Comparison of ENCODE assay signal across 1 cellular context in genomic region chr14:102683399-102684275, GRCh38.
TF ChIP-seq lines count a peak whose summit lies in the region.

No MANE protein-coding gene starts in this region.

TF ChIP-seq in HepG2, 621 proteins besides CTCF, POLR2A, EP300 and RAD21 (continued from another document and continues in another):
- TF ChIP-seq, protein P1, sequence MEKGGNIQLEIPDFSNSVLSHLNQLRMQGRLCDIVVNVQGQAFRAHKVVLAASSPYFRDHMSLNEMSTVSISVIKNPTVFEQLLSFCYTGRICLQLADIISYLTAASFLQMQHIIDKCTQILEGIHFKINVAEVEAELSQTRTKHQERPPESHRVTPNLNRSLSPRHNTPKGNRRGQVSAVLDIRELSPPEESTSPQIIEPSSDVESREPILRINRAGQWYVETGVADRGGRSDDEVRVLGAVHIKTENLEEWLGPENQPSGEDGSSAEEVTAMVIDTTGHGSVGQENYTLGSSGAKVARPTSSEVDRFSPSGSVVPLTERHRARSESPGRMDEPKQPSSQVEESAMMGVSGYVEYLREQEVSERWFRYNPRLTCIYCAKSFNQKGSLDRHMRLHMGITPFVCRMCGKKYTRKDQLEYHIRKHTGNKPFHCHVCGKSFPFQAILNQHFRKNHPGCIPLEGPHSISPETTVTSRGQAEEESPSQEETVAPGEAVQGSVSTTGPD (CRISPR knock-in tag; IDR thresholded peaks at IDR 0.05), result no peak
- TF ChIP-seq BRD4 (CRISPR knock-in tag; IDR thresholded peaks at IDR 0.05) (no peak), ZSCAN22 (CRISPR knock-in tag; IDR thresholded peaks at IDR 0.05) (no peak), ATF6 (CRISPR knock-in tag; conservative IDR thresholded peaks at IDR 0.05) (no peak), BCLAF1 (IDR thresholded peaks at IDR 0.05) (no peak), SMYD3 (CRISPR knock-in tag; IDR thresholded peaks at IDR 0.05) (0 out of 2 replicates have a peak, but pooled peaks have one; percentile 45), NBN (conservative IDR thresholded peaks at IDR 0.05) (no peak), ZFP91 (CRISPR knock-in tag; IDR thresholded peaks at IDR 0.05; ENCODE audit: borderline replicate concordance) (peak; percentile 80; the same call in 1 of the 2 replicates), ZNF772 (CRISPR knock-in tag; IDR thresholded peaks at IDR 0.05) (no peak), PAF1 (CRISPR knock-in tag; IDR thresholded peaks at IDR 0.05) (no peak), CBFB (CRISPR knock-in tag; IDR thresholded peaks at IDR 0.05) (no peak), BRCA1 (CRISPR knock-in tag; IDR thresholded peaks at IDR 0.05) (no peak), THYN1 (CRISPR knock-in tag; IDR thresholded peaks at IDR 0.05; ENCODE audit: borderline replicate concordance, low read depth) (no peak), ZNF317 (CRISPR knock-in tag; IDR thresholded peaks at IDR 0.05) (peak; percentile 65; the same call in 1 of the 2 replicates), PHB2 (IDR thresholded peaks at IDR 0.05; ENCODE audit: partially characterized antibody) (no peak), TFE3 (CRISPR knock-in tag; IDR thresholded peaks at IDR 0.05) (no peak; the same call in 1 of the 2 replicates), ZNF34 (CRISPR knock-in tag; IDR thresholded peaks at IDR 0.05; ENCODE audit: borderline replicate concordance) (0 out of 2 replicates have a peak, but pooled peaks have one; percentile 33), KDM6A (CRISPR knock-in tag; IDR thresholded peaks at IDR 0.05; ENCODE audit: low read depth) (no peak), ZNF138 (CRISPR knock-in tag; IDR thresholded peaks at IDR 0.05; ENCODE audit: low read depth) (no peak), NPAS2 (CRISPR knock-in tag; IDR thresholded peaks at IDR 0.05; ENCODE audit: borderline replicate concordance) (no peak), ZSCAN21 (CRISPR knock-in tag; IDR thresholded peaks at IDR 0.05; ENCODE audit: borderline replicate concordance) (no peak), SIX1 (CRISPR knock-in tag; IDR thresholded peaks at IDR 0.05; ENCODE audit: borderline replicate concordance) (peak; percentile 8; the same call in 1 of the 2 replicates), TEAD3 (CRISPR knock-in tag; optimal IDR thresholded peaks at IDR 0.05; ENCODE audit: borderline replicate concordance) (peak; percentile 58), ATRX (CRISPR knock-in tag; IDR thresholded peaks at IDR 0.05; ENCODE audit: borderline replicate concordance) (no peak), ETV6 (CRISPR knock-in tag; conservative IDR thresholded peaks at IDR 0.05) (0 out of 2 replicates have a peak, but pooled peaks have one; percentile 28), ZNF546 (CRISPR knock-in tag; conservative IDR thresholded peaks at IDR 0.05) (no peak), SAFB2 (CRISPR knock-in tag; IDR thresholded peaks at IDR 0.05; ENCODE audit: borderline replicate concordance, low read depth) (0 out of 2 replicates have a peak, but pooled peaks have one; percentile 50), RARA (CRISPR knock-in tag; IDR thresholded peaks at IDR 0.05) (0 out of 2 replicates have a peak, but pooled peaks have one; percentile 8), ARHGAP35 (CRISPR knock-in tag; IDR thresholded peaks at IDR 0.05; ENCODE audit: borderline replicate concordance) (no peak), WIZ (CRISPR knock-in tag; IDR thresholded peaks at IDR 0.05) (no peak), RXRB (CRISPR knock-in tag; IDR thresholded peaks at IDR 0.05; ENCODE audit: borderline replicate concordance) (peak; percentile 79), ELF4 (CRISPR knock-in tag; IDR thresholded peaks at IDR 0.05; ENCODE audit: borderline replicate concordance) (no peak), ZNF251 (CRISPR knock-in tag; IDR thresholded peaks at IDR 0.05) (no peak), ERF (CRISPR knock-in tag; IDR thresholded peaks at IDR 0.05) (peak; percentile 18; the same call in 1 of the 2 replicates), ZNF562 (CRISPR knock-in tag; IDR thresholded peaks at IDR 0.05; ENCODE audit: borderline replicate concordance) (no peak)
- TF ChIP-seq, protein P2, sequence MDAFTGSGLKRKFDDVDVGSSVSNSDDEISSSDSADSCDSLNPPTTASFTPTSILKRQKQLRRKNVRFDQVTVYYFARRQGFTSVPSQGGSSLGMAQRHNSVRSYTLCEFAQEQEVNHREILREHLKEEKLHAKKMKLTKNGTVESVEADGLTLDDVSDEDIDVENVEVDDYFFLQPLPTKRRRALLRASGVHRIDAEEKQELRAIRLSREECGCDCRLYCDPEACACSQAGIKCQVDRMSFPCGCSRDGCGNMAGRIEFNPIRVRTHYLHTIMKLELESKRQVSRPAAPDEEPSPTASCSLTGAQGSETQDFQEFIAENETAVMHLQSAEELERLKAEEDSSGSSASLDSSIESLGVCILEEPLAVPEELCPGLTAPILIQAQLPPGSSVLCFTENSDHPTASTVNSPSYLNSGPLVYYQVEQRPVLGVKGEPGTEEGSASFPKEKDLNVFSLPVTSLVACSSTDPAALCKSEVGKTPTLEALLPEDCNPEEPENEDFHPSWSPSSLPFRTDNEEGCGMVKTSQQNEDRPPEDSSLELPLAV (CRISPR knock-in tag; conservative IDR thresholded peaks at IDR 0.05; ENCODE audit: low read depth), result no peak
- TF ChIP-seq, protein P3, sequence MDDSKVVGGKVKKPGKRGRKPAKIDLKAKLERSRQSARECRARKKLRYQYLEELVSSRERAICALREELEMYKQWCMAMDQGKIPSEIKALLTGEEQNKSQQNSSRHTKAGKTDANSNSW (CRISPR knock-in tag; IDR thresholded peaks at IDR 0.05; ENCODE audit: borderline replicate concordance), result 0 out of 2 replicates have a peak, but pooled peaks have one; percentile 45
- TF ChIP-seq, protein P4, sequence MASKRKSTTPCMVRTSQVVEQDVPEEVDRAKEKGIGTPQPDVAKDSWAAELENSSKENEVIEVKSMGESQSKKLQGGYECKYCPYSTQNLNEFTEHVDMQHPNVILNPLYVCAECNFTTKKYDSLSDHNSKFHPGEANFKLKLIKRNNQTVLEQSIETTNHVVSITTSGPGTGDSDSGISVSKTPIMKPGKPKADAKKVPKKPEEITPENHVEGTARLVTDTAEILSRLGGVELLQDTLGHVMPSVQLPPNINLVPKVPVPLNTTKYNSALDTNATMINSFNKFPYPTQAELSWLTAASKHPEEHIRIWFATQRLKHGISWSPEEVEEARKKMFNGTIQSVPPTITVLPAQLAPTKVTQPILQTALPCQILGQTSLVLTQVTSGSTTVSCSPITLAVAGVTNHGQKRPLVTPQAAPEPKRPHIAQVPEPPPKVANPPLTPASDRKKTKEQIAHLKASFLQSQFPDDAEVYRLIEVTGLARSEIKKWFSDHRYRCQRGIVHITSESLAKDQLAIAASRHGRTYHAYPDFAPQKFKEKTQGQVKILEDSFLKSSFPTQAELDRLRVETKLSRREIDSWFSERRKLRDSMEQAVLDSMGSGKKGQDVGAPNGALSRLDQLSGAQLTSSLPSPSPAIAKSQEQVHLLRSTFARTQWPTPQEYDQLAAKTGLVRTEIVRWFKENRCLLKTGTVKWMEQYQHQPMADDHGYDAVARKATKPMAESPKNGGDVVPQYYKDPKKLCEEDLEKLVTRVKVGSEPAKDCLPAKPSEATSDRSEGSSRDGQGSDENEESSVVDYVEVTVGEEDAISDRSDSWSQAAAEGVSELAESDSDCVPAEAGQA (IDR thresholded peaks at IDR 0.05; ENCODE audit: low read depth), result peak; percentile 59; the same call in 1 of the 2 replicates
- TF ChIP-seq, protein P4 (CRISPR knock-in tag; IDR thresholded peaks at IDR 0.05; ENCODE audit: borderline replicate concordance), result no peak
- TF ChIP-seq, protein P5, sequence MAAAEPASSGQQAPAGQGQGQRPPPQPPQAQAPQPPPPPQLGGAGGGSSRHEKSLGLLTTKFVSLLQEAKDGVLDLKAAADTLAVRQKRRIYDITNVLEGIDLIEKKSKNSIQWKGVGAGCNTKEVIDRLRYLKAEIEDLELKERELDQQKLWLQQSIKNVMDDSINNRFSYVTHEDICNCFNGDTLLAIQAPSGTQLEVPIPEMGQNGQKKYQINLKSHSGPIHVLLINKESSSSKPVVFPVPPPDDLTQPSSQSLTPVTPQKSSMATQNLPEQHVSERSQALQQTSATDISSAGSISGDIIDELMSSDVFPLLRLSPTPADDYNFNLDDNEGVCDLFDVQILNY (CRISPR knock-in tag; conservative IDR thresholded peaks at IDR 0.05), result no peak
- TF ChIP-seq, protein P6, sequence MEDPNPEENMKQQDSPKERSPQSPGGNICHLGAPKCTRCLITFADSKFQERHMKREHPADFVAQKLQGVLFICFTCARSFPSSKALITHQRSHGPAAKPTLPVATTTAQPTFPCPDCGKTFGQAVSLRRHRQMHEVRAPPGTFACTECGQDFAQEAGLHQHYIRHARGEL (CRISPR knock-in tag; IDR thresholded peaks at IDR 0.05), result no peak; the same call in 1 of the 2 replicates
- TF ChIP-seq, protein P7, sequence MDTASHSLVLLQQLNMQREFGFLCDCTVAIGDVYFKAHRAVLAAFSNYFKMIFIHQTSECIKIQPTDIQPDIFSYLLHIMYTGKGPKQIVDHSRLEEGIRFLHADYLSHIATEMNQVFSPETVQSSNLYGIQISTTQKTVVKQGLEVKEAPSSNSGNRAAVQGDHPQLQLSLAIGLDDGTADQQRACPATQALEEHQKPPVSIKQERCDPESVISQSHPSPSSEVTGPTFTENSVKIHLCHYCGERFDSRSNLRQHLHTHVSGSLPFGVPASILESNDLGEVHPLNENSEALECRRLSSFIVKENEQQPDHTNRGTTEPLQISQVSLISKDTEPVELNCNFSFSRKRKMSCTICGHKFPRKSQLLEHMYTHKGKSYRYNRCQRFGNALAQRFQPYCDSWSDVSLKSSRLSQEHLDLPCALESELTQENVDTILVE (CRISPR knock-in tag; IDR thresholded peaks at IDR 0.05), result no peak
